1 cellular context compared by ENCODE assay signal in genomic region chr17:74883241-74883750, GRCh38.
TF ChIP-seq lines count a peak whose summit lies in the region.

No MANE protein-coding gene starts in this region.

TF ChIP-seq in WTC11, 78 proteins besides CTCF, POLR2A, EP300 and RAD21 (continued from another document):
- TF ChIP-seq, protein P1, sequence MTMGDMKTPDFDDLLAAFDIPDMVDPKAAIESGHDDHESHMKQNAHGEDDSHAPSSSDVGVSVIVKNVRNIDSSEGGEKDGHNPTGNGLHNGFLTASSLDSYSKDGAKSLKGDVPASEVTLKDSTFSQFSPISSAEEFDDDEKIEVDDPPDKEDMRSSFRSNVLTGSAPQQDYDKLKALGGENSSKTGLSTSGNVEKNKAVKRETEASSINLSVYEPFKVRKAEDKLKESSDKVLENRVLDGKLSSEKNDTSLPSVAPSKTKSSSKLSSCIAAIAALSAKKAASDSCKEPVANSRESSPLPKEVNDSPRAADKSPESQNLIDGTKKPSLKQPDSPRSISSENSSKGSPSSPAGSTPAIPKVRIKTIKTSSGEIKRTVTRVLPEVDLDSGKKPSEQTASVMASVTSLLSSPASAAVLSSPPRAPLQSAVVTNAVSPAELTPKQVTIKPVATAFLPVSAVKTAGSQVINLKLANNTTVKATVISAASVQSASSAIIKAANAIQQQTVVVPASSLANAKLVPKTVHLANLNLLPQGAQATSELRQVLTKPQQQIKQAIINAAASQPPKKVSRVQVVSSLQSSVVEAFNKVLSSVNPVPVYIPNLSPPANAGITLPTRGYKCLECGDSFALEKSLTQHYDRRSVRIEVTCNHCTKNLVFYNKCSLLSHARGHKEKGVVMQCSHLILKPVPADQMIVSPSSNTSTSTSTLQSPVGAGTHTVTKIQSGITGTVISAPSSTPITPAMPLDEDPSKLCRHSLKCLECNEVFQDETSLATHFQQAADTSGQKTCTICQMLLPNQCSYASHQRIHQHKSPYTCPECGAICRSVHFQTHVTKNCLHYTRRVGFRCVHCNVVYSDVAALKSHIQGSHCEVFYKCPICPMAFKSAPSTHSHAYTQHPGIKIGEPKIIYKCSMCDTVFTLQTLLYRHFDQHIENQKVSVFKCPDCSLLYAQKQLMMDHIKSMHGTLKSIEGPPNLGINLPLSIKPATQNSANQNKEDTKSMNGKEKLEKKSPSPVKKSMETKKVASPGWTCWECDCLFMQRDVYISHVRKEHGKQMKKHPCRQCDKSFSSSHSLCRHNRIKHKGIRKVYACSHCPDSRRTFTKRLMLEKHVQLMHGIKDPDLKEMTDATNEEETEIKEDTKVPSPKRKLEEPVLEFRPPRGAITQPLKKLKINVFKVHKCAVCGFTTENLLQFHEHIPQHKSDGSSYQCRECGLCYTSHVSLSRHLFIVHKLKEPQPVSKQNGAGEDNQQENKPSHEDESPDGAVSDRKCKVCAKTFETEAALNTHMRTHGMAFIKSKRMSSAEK (CRISPR knock-in tag; IDR thresholded peaks at IDR 0.05; ENCODE audit: borderline replicate concordance) = no peak
TF ChIP-seq in WTC11: peak in this region for 0.
